In the genomic region with DNA sequence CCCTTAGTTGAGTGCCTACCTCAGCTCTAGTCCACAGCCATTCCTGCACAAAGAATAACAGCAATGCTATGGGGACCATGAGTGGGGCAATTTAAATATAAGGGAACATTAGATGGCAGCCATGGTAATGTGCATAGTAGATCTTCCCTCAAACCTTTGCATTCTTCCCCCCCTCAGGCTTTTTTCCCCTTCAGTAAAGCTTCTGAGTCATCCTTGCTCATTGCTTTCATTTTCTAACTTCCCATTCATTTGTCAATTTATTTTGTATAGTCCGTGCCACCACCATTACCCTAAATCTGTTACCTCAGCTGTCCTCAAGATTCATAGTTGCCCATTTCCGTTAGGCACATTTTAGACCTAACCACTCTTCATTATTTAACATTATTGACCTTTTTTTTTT, we compare ENCODE assay signal across 11 cellular contexts. TPM values are rescaled to one million over a fixed set of nuclear protein-coding genes. Genes with fewer than 3 reads are reported as not detected.
A peak's percentile ranks its signal among the peaks of the same experiment; 100 is the strongest.
DNase-seq lines count a peak whose midpoint lies in the region; ATAC-seq, FAIRE-seq and TF ChIP-seq lines count a peak whose summit lies in the region.
"Had no signal": no experiment of that assay in that cellular context is flagged by ENCODE, and none has a peak within 500 bp of the region (broad histone marks: within the 10 kb centered on the region; RNA-seq: fewer than 3 reads in every experiment).

No MANE protein-coding gene starts in this region.

- peak overlapping the region; percentile 4; the same call in 1 of the 2 replicates for H3K27ac Mint-ChIP-seq in GM23338
- H3K27ac Mint-ChIP-seq: CD4-positive, alpha-beta memory T cell; naive thymus-derived CD4-positive, alpha-beta T cell had no signal

- WGBS in pancreas, 2 donors: 91 to 94% methylated on average over 2 of the region's 2 CpGs

- H3K4me1 ChIP-seq in ACC112 (ENCODE audit: control insufficient read depth, insufficient read depth, low read length, unreplicated experiment) (peaks cover 11% of the 10 kb centered on the region), GM23338 (ENCODE audit: insufficient read depth) (no peaks in the 10 kb centered on the region), SJSA1 (replicated peaks) (peaks cover 8% of the 10 kb centered on the region), pancreas (no peaks in the 10 kb centered on the region)

- H3K9me2 ChIP-seq in GM23338 (ENCODE audit: insufficient read depth): no peaks in the 10 kb centered on the region

- no peaks in the 10 kb centered on the region for H3K9me3 Mint-ChIP-seq in GM23338

- no peak for ATAC-seq in GM23338
- ATAC-seq in HG03520 (IDR thresholded peaks at IDR 0.05; ENCODE audit: unreplicated experiment): no peak
- no peak for ATAC-seq in pancreas
- ATAC-seq: naive thymus-derived CD4-positive, alpha-beta T cell had no signal

- H3K79me2 ChIP-seq in ACC112 (ENCODE audit: control insufficient read depth, insufficient read depth, low read length, unreplicated experiment): peaks cover 42% of the 10 kb centered on the region
- H3K79me2 ChIP-seq in GM23338 (replicated peaks; ENCODE audit: insufficient read depth): peaks cover 27% of the 10 kb centered on the region

- H3K4me3 ChIP-seq in ACC112 (ENCODE audit: low read depth, low read length) (peak overlapping the region; percentile 53), GM23338 (no peak overlapping the region), SJSA1 (no peak overlapping the region), pancreas (no peak overlapping the region)
- H3K4me3 ChIP-seq: sigmoid colon had no signal

- H3K36me3 Mint-ChIP-seq in GM23338 (ENCODE audit: low read depth): no peaks in the 10 kb centered on the region
- H3K36me3 Mint-ChIP-seq: CD4-positive, alpha-beta memory T cell had no signal

- no peak overlapping the region for H3K4me3 Mint-ChIP-seq in GM23338
- H3K4me3 Mint-ChIP-seq: CD4-positive, alpha-beta memory T cell; naive thymus-derived CD4-positive, alpha-beta T cell had no signal

- DNase-seq in GM23338 (ENCODE audit: low spot score) (no peak), SJSA1 (ENCODE audit: low read depth in 1 of 2, low spot score in 2 of 2) (peak in 1 of 2 experiments; percentile 44), fibroblast of peridontal ligament (ENCODE audit: extremely low read depth) (peak; percentile 56), NCI-H2081 treated with DMSO at 0.1 percent for 48 hours (lab: John Stamatoyannopoulos, UW) (no peak), LoVo (ENCODE audit: low spot score) (no peak), pancreas (no peak)
- DNase-seq: CD4-positive, alpha-beta memory T cell; naive thymus-derived CD4-positive, alpha-beta T cell; sigmoid colon had no signal

- no peak overlapping the region for H3K4me2 ChIP-seq in GM23338

- H2AFZ ChIP-seq in ACC112 (ENCODE audit: low read length, unreplicated experiment): no peak overlapping the region
- H2AFZ ChIP-seq in GM23338: no peak overlapping the region

- intact Hi-C loops in pancreas (cut with DNase I): no loop called here

- H3K27me3 Mint-ChIP-seq in GM23338 (ENCODE audit: insufficient read depth, low read depth, poor library complexity): peaks cover 2% of the 10 kb centered on the region
- H3K27me3 Mint-ChIP-seq: CD4-positive, alpha-beta memory T cell; naive thymus-derived CD4-positive, alpha-beta T cell had no signal

- H4K20me1 ChIP-seq in GM23338 (replicated peaks; ENCODE audit: insufficient read depth): 0 out of 2 replicates have a peak, but pooled peaks cover 3% of the 10 kb centered on the region

- peak overlapping the region; percentile 28; the same call in 1 of the 2 replicates for H3K27ac ChIP-seq in ACC112 (ENCODE audit: low read depth, low read length)
- no peak overlapping the region for H3K27ac ChIP-seq in GM23338 (ENCODE audit: low read depth)
- peak overlapping the region; percentile 17 for H3K27ac ChIP-seq in SJSA1
- no peak overlapping the region for H3K27ac ChIP-seq in pancreas
- H3K27ac ChIP-seq: sigmoid colon had no signal

- no peak for TF ChIP-seq CTCF in GM23338 (conservative IDR thresholded peaks at IDR 0.05; ENCODE audit: low read depth in 2 of 2)
- TF ChIP-seq CTCF in pancreas (IDR thresholded peaks at IDR 0.05): no peak

- peaks cover 4% of the 10 kb centered on the region; the same call in 2 of the 3 replicates for H3K4me1 Mint-ChIP-seq in GM23338

- no peaks in the 10 kb centered on the region for H3F3A ChIP-seq in GM23338 (replicated peaks; ENCODE audit: low read depth)

- H3K36me3 ChIP-seq in ACC112 (ENCODE audit: insufficient read depth, low read length) (no peaks in the 10 kb centered on the region), GM23338 (ENCODE audit: insufficient read depth) (no peaks in the 10 kb centered on the region), SJSA1 (no peaks in the 10 kb centered on the region), pancreas (no peaks in the 10 kb centered on the region)
- H3K36me3 ChIP-seq: sigmoid colon had no signal

- H3K9me3 ChIP-seq in SJSA1 (replicated peaks) (no peaks in the 10 kb centered on the region), pancreas (no peaks in the 10 kb centered on the region)
- H3K9me3 ChIP-seq: sigmoid colon had no signal

- H3K27me3 ChIP-seq in ACC112 (ENCODE audit: insufficient read depth, low read length) (no peaks in the 10 kb centered on the region), GM23338 (ENCODE audit: insufficient read depth) (no peaks in the 10 kb centered on the region), SJSA1 (replicated peaks) (no peaks in the 10 kb centered on the region), pancreas (no peaks in the 10 kb centered on the region)
- H3K27me3 ChIP-seq: sigmoid colon had no signal

- FAIRE-seq in pancreas (lab: Jason Lieb, UNC): no peak

TF ChIP-seq in GM23338, 12 proteins besides CTCF, POLR2A, EP300 and RAD21:
- no peak for TF ChIP-seq JUNB (IDR thresholded peaks at IDR 0.05; ENCODE audit: unreplicated experiment)
- TF ChIP-seq POLR2AphosphoS5 (IDR thresholded peaks at IDR 0.05; ENCODE audit: low read depth): no peak
- TF ChIP-seq ZNF114 (CRISPR knock-in tag; IDR thresholded peaks at IDR 0.05): no peak
- TF ChIP-seq ZNF331 (CRISPR knock-in tag; IDR thresholded peaks at IDR 0.05; ENCODE audit: low read depth): no peak
- no peak for TF ChIP-seq EZH2phosphoT487 (IDR thresholded peaks at IDR 0.05; ENCODE audit: unreplicated experiment)
- TF ChIP-seq, protein P1, sequence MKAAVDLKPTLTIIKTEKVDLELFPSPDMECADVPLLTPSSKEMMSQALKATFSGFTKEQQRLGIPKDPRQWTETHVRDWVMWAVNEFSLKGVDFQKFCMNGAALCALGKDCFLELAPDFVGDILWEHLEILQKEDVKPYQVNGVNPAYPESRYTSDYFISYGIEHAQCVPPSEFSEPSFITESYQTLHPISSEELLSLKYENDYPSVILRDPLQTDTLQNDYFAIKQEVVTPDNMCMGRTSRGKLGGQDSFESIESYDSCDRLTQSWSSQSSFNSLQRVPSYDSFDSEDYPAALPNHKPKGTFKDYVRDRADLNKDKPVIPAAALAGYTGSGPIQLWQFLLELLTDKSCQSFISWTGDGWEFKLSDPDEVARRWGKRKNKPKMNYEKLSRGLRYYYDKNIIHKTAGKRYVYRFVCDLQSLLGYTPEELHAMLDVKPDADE (IDR thresholded peaks at IDR 0.05): no peak
- TF ChIP-seq STAT1 (IDR thresholded peaks at IDR 0.05; ENCODE audit: unreplicated experiment): no peak
- TF ChIP-seq, protein P2, sequence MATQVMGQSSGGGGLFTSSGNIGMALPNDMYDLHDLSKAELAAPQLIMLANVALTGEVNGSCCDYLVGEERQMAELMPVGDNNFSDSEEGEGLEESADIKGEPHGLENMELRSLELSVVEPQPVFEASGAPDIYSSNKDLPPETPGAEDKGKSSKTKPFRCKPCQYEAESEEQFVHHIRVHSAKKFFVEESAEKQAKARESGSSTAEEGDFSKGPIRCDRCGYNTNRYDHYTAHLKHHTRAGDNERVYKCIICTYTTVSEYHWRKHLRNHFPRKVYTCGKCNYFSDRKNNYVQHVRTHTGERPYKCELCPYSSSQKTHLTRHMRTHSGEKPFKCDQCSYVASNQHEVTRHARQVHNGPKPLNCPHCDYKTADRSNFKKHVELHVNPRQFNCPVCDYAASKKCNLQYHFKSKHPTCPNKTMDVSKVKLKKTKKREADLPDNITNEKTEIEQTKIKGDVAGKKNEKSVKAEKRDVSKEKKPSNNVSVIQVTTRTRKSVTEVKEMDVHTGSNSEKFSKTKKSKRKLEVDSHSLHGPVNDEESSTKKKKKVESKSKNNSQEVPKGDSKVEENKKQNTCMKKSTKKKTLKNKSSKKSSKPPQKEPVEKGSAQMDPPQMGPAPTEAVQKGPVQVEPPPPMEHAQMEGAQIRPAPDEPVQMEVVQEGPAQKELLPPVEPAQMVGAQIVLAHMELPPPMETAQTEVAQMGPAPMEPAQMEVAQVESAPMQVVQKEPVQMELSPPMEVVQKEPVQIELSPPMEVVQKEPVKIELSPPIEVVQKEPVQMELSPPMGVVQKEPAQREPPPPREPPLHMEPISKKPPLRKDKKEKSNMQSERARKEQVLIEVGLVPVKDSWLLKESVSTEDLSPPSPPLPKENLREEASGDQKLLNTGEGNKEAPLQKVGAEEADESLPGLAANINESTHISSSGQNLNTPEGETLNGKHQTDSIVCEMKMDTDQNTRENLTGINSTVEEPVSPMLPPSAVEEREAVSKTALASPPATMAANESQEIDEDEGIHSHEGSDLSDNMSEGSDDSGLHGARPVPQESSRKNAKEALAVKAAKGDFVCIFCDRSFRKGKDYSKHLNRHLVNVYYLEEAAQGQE (IDR thresholded peaks at IDR 0.05; ENCODE audit: unreplicated experiment): no peak
- TF ChIP-seq NANOG (IDR thresholded peaks at IDR 0.05; ENCODE audit: borderline replicate concordance): no peak
- TF ChIP-seq EZH2 (IDR thresholded peaks at IDR 0.05; ENCODE audit: low read depth, unreplicated experiment): no peak
- TF ChIP-seq CREB1 (CRISPR knock-in tag; IDR thresholded peaks at IDR 0.05; ENCODE audit: low read depth): no peak

RNA-seq across cellular contexts. Expression of a gene that starts 10.7 kb away (rescaled TPM):
- 14.4 and 18.2 TPM in 2 replicates for total RNA-seq in GM23338 (2014; rRNA removed; shearing (Covaris generic))
- 6.2 and 8.5 TPM in 2 replicates for polyA plus RNA-seq in GM23338 (2016; fragmentation: Nextera tagmentation; extraction: Ambion mirVana)
- total RNA-seq in SJSA1 (2014; rRNA removed; shearing (Covaris generic)): 12.7 and 19.7 TPM in 2 replicates
- 1 to 10 TPM; 3.6 to 7.8 (median 4.8) TPM for total RNA-seq in pancreas
- 1 to 10 TPM; 2.9 to 5.5 TPM for polyA plus RNA-seq in pancreas

Comparison
In these comparisons a context has a peak if more than half of its experiments do, and no peak if none do; other contexts are left out.
1. H3K27ac ChIP-seq: peak in ACC112 (single experiment) and SJSA1 (single experiment); none in GM23338 (single experiment) and pancreas (0 of 4).